Comparison of ENCODE assay signal across 8 cellular contexts in genomic region chr11:64996327-64996709, GRCh38. TPM values are rescaled to one million over a fixed set of nuclear protein-coding genes. Genes with fewer than 3 reads are reported as not detected.
DNase-seq lines count a peak whose midpoint lies in the region; ATAC-seq and TF ChIP-seq lines count a peak whose summit lies in the region.
"Had no signal": no experiment of that assay in that cellular context is flagged by ENCODE, and none has a peak within 500 bp of the region (broad histone marks: within the 10 kb centered on the region; RNA-seq: fewer than 3 reads in every experiment).

No MANE protein-coding gene starts in this region.

- intact Hi-C loops in left colon (cut with DNase I, micrococcal nuclease): no loop called here
- intact Hi-C loops in upper lobe of right lung (cut with DNase I): loop anchor here (10.0 kb wide), 1 partner anchor 72 kb away; the partner anchor contains the start of gene PPP2R5B

- peak overlapping the region; percentile 69 for H3K4me3 ChIP-seq in upper lobe of right lung

- no peaks in the 10 kb centered on the region for H3K9me3 Mint-ChIP-seq in activated CD8-positive, alpha-beta memory T cell treated with anti-CD3 and anti-CD28 coated beads, Interleukin-2, amount 10 ng/mL, durations not matched to agents 7 days and 5 days (ENCODE audit: low read depth)

- ATAC-seq in activated CD8-positive, alpha-beta memory T cell treated with anti-CD3 and anti-CD28 coated beads, Interleukin-2, amount 10 ng/mL, durations not matched to agents 7 days and 5 days: no peak
- peak; percentile 1 for ATAC-seq in left colon
- peak; percentile 8 for ATAC-seq in upper lobe of right lung

- no peaks in the 10 kb centered on the region for H3K9me3 ChIP-seq in upper lobe of right lung

- no peaks in the 10 kb centered on the region for H3K36me3 ChIP-seq in upper lobe of right lung

- CTCF ChIA-PET in activated CD8-positive, alpha-beta memory T cell treated with anti-CD3 and anti-CD28 coated beads, Interleukin-2, amount 10 ng/mL, durations not matched to agents 7 days and 5 days (lab: Charles Lee): interaction anchor here (1.8 to 5.0 kb wide), 3 partner anchors 18 to 152 kb away, joined by 5 to 35 read pairs (median 15); partner anchors contain the start of genes ARL2 and CDC42BPG

- H3K27ac ChIP-seq in upper lobe of right lung: peak overlapping the region; percentile 71

- peaks cover 21% of the 10 kb centered on the region for H3K4me1 ChIP-seq in upper lobe of right lung

- TF ChIP-seq CTCF in upper lobe of right lung (IDR thresholded peaks at IDR 0.05): no peak

- H3K36me3 Mint-ChIP-seq in activated CD8-positive, alpha-beta memory T cell treated with anti-CD3 and anti-CD28 coated beads, Interleukin-2, amount 10 ng/mL, durations not matched to agents 7 days and 5 days: no peaks in the 10 kb centered on the region

- H3K27ac Mint-ChIP-seq in activated CD8-positive, alpha-beta memory T cell treated with anti-CD3 and anti-CD28 coated beads, Interleukin-2, amount 10 ng/mL, durations not matched to agents 7 days and 5 days: peak overlapping the region; percentile 29

- DNase-seq in activated CD8-positive, alpha-beta memory T cell treated with anti-CD3 and anti-CD28 coated beads, Interleukin-2, amount 10 ng/mL, durations not matched to agents 7 days and 5 days: no peak
- DNase-seq in activated CD8-positive, alpha-beta memory T cell treated with anti-CD3 and anti-CD28 coated beads for 24 hours: no peak
- DNase-seq in left colon (no peak), upper lobe of right lung (no peak), NCI-H187 (lab: John Stamatoyannopoulos, UW) (no peak), DMS114 treated with DMSO at 0.1 percent for 48 hours (lab: John Stamatoyannopoulos, UW; ENCODE audit: unreplicated experiment) (no peak)

- H3K27me3 ChIP-seq in upper lobe of right lung: no peaks in the 10 kb centered on the region

- peaks cover 30% of the 10 kb centered on the region for H3K4me1 Mint-ChIP-seq in activated CD8-positive, alpha-beta memory T cell treated with anti-CD3 and anti-CD28 coated beads, Interleukin-2, amount 10 ng/mL, durations not matched to agents 7 days and 5 days

- peak overlapping the region; percentile 41 for H3K4me3 Mint-ChIP-seq in activated CD8-positive, alpha-beta memory T cell treated with anti-CD3 and anti-CD28 coated beads, Interleukin-2, amount 10 ng/mL, durations not matched to agents 7 days and 5 days

- no peaks in the 10 kb centered on the region for H3K27me3 Mint-ChIP-seq in activated CD8-positive, alpha-beta memory T cell treated with anti-CD3 and anti-CD28 coated beads, Interleukin-2, amount 10 ng/mL, durations not matched to agents 7 days and 5 days

RNA-seq across cellular contexts. Expression of gene BATF2, which starts 0.5 kb away (rescaled TPM):
- total RNA-seq in activated CD8-positive, alpha-beta memory T cell treated with anti-CD3 and anti-CD28 coated beads, Interleukin-2, amount 10 ng/mL, durations not matched to agents 7 days and 5 days: under 1 TPM; 0.33 to 0.67 TPM
- total RNA-seq in left colon (10 to 100 TPM; 17.4 to 17.6 TPM), upper lobe of right lung (7.5 TPM)

RNA-seq across cellular contexts. Expression of gene ARL2, which starts 17.6 kb away (rescaled TPM):
- total RNA-seq in activated CD8-positive, alpha-beta memory T cell treated with anti-CD3 and anti-CD28 coated beads, Interleukin-2, amount 10 ng/mL, durations not matched to agents 7 days and 5 days: 10 to 100 TPM; 74.1 to 86.9 TPM
- 10 to 100 TPM; 59.1 to 60.3 TPM for total RNA-seq in left colon
- total RNA-seq in upper lobe of right lung: 84.4 TPM

RNA-seq across cellular contexts. Expression of gene MAJIN, which starts 24.4 kb away (rescaled TPM):
- total RNA-seq in activated CD8-positive, alpha-beta memory T cell treated with anti-CD3 and anti-CD28 coated beads, Interleukin-2, amount 10 ng/mL, durations not matched to agents 7 days and 5 days: not detected
- total RNA-seq in left colon (not detected), upper lobe of right lung (not detected)
- total RNA-seq: HT1080, left lobe of liver had no signal

RNA-seq across cellular contexts. Expression of gene SNX15, which starts 30.9 kb away (rescaled TPM):
- 10 to 100 TPM; 18.9 to 29.2 TPM for total RNA-seq in activated CD8-positive, alpha-beta memory T cell treated with anti-CD3 and anti-CD28 coated beads, Interleukin-2, amount 10 ng/mL, durations not matched to agents 7 days and 5 days
- 10 to 100 TPM; 38.9 to 41.4 TPM for total RNA-seq in left colon
- total RNA-seq in upper lobe of right lung: 27.1 TPM

RNA-seq across cellular contexts. Expression of gene SAC3D1, which starts 44.7 kb away (rescaled TPM):
- total RNA-seq in activated CD8-positive, alpha-beta memory T cell treated with anti-CD3 and anti-CD28 coated beads, Interleukin-2, amount 10 ng/mL, durations not matched to agents 7 days and 5 days: 10 to 100 TPM; 24.3 to 27.2 TPM
- total RNA-seq in left colon (10 to 100 TPM; 11.1 to 11.6 TPM), upper lobe of right lung (10.2 TPM)
